Comparison of ENCODE assay signal across 8 cellular contexts in genomic region chr2:60556998-60557955, GRCh38. TPM values are rescaled to one million over a fixed set of nuclear protein-coding genes. Genes with fewer than 3 reads are reported as not detected.
DNase-seq lines count a peak whose midpoint lies in the region; ATAC-seq, FAIRE-seq and TF ChIP-seq lines count a peak whose summit lies in the region.

No MANE protein-coding gene starts in this region.

- TF ChIP-seq CTCF in HepG2 (CRISPR knock-in tag; IDR thresholded peaks at IDR 0.05) = no peak
- no peak for TF ChIP-seq CTCF in right lobe of liver (IDR thresholded peaks at IDR 0.05)

- POLR2A ChIA-PET in HepG2 (lab: Yijun Ruan, JAX) = no interaction called here

- H3K36me3 ChIP-seq in HepG2 (replicated peaks in 1 of 2; ENCODE audit: control insufficient read depth in 1 of 2, insufficient read depth in 2 of 2, low read length in 2 of 2) (no peaks in the 10 kb centered on the region), right lobe of liver (no peaks in the 10 kb centered on the region), SK-N-MC (ENCODE audit: insufficient read depth, low read length) (no peaks in the 10 kb centered on the region), iPS DF 6.9 (ENCODE audit: control insufficient read depth, insufficient read depth, low read length) (no peaks in the 10 kb centered on the region)

- BruUV-seq in HepG2 (replicated peaks; lab: Mats Ljungman, UMichigan) = no TSS peak

- 24% methylated on average over 28 of the region's 28 CpGs for WGBS in HepG2 (ENCODE audit: low lambda C conversion rate)
- 3% methylated on average over 28 of the region's 28 CpGs for WGBS in right lobe of liver (ENCODE audit: insufficient coverage, low coverage, low lambda C conversion rate, missing lambda C conversion rate)
- WGBS in iPS DF 6.9 (ENCODE audit: insufficient coverage, insufficient read length) = no CpG with 5 or more reads among the region's 28 CpGs

- H3K4me1 ChIP-seq in HepG2 (ENCODE audit: insufficient read depth, low read length) (peaks cover 18% of the 10 kb centered on the region), right lobe of liver (peaks cover 0 to 36% (median 2%) of the 10 kb centered on the region in 4 donors), iPS DF 6.9 (ENCODE audit: control insufficient read depth, insufficient read depth, low read length) (0 out of 2 replicates have a peak, but pooled peaks cover 1% of the 10 kb centered on the region)

- H3K4me2 ChIP-seq in HepG2 (ENCODE audit: low read depth, low read length) = no peak overlapping the region

- no peak for TF ChIP-seq POLR2A in HepG2 (IDR thresholded peaks at IDR 0.05; ENCODE audit: insufficient read depth in 1 of 2, low read depth in 2 of 2, low read length in 2 of 2)
- no peak for TF ChIP-seq POLR2A in right lobe of liver (IDR thresholded peaks at IDR 0.05)

- TF ChIP-seq RAD21 in HepG2 (CRISPR knock-in tag; IDR thresholded peaks at IDR 0.05) = no peak

- H3K9ac ChIP-seq in HepG2 (ENCODE audit: insufficient read depth, low read depth, low read length) (no peak overlapping the region), SK-N-MC (ENCODE audit: insufficient read length) (no peak overlapping the region)

- no peaks in the 10 kb centered on the region for H3K9me3 ChIP-seq in HepG2 (ENCODE audit: low read length)
- H3K9me3 ChIP-seq in right lobe of liver = no peaks in the 10 kb centered on the region
- H3K9me3 ChIP-seq in SK-N-MC (ENCODE audit: low read depth, low read length) = no peaks in the 10 kb centered on the region
- no peaks in the 10 kb centered on the region for H3K9me3 ChIP-seq in iPS DF 6.9 (ENCODE audit: control insufficient read depth, insufficient read depth, low read length)

- DNase-seq in HepG2 (ENCODE audit: low spot score) = no peak
- no peak for DNase-seq in right lobe of liver
- no peak for DNase-seq in SK-N-MC (ENCODE audit: low read depth, low spot score)
- DNase-seq in iPS DF 6.9 (ENCODE audit: low read depth, low spot score) = no peak
- DNase-seq in T1000 (lab: John Stamatoyannopoulos, UW) = no peak
- no peak for DNase-seq in EL
- DNase-seq in T-helper 9 cell = no peak

- H3K4me3 ChIP-seq in HepG2 (replicated peaks in 1 of 3; ENCODE audit: insufficient read depth in 1 of 3, low read depth in 2 of 3, low read length in 3 of 3) (no peak overlapping the region), right lobe of liver (no peak overlapping the region), SK-N-MC (peak overlapping the region; percentile 64), iPS DF 6.9 (ENCODE audit: low read length) (peak overlapping the region; percentile 15; the same call in 1 of the 2 replicates)

- CTCF ChIA-PET in HepG2 (lab: Yijun Ruan, JAX; ENCODE audit: low intra/inter-chr PET ratio, low total read pairs) = no interaction called here

- TF ChIP-seq EP300 in HepG2 (IDR thresholded peaks at IDR 0.05; ENCODE audit: low read depth in 2 of 2, low read length in 2 of 2) (no peak), HepG2 (CRISPR knock-in tag; IDR thresholded peaks at IDR 0.05; ENCODE audit: borderline replicate concordance) (no peak)

- H2AFZ ChIP-seq in HepG2 (ENCODE audit: low read length) = no peak overlapping the region

- ATAC-seq in HepG2 (no peak), right lobe of liver (no peak), HG03108 (IDR thresholded peaks at IDR 0.05; ENCODE audit: unreplicated experiment) (no peak)

- H3K27ac ChIP-seq in HepG2 (ENCODE audit: extremely low read length, insufficient read depth, low read length) (no peak overlapping the region), right lobe of liver (no peak overlapping the region), SK-N-MC (no peak overlapping the region), iPS DF 6.9 (ENCODE audit: low read length) (no peak overlapping the region)

- in situ Hi-C loops in HepG2 (cut with HindIII; ENCODE audit: extremely low pct_ligation_motif_present, low pct_unique_long_range_greater_than_20kb) = no loop called here

- H3K79me2 ChIP-seq in HepG2 (ENCODE audit: insufficient read depth, low read length) = no peaks in the 10 kb centered on the region

- peaks cover 12 to 50% of the 10 kb centered on the region in 2 experiments for H3K27me3 ChIP-seq in HepG2 (ENCODE audit: control insufficient read depth in 1 of 2, insufficient read depth in 2 of 2, low read length in 2 of 2)
- peaks cover 0 to 23% of the 10 kb centered on the region in 2 donors for H3K27me3 ChIP-seq in right lobe of liver
- H3K27me3 ChIP-seq in iPS DF 6.9 (ENCODE audit: control insufficient read depth, insufficient read depth, low read length) = no peaks in the 10 kb centered on the region

- H4K20me1 ChIP-seq in HepG2 (ENCODE audit: insufficient read depth, low read length) = peaks cover 4% of the 10 kb centered on the region; the same call in 1 of the 2 replicates

- FAIRE-seq in HepG2 (lab: Jason Lieb, UNC) = no peak

- intact Hi-C loops in HepG2 (cut with micrococcal nuclease; ENCODE audit: unreplicated experiment) (no loop called here), right lobe of liver (cut with DNase I) (loop anchor here in 1 of 2 donors (10.0 kb wide), 1 partner anchor 1262 kb away; no protein-coding TSS in a partner anchor)

TF ChIP-seq in HepG2, 621 proteins besides CTCF, POLR2A, EP300 and RAD21:
- 0 out of 2 replicates have a peak, but pooled peaks have one; percentile 2 for TF ChIP-seq CREB1 (IDR thresholded peaks at IDR 0.05)
- TF ChIP-seq CREB1 (CRISPR knock-in tag; IDR thresholded peaks at IDR 0.05) = no peak
- no peak for TF ChIP-seq PBX2 (CRISPR knock-in tag; IDR thresholded peaks at IDR 0.05)

RNA-seq across cellular contexts. Expression of gene BCL11A, which starts 3.8 kb away (rescaled TPM):
- total RNA-seq in HepG2 (2016; rRNA removed; fragmentation: Illumina TruSeq; extraction: Trizol) (not detected in 2 replicates), right lobe of liver (under 1 TPM; 0.06 to 0.80 (median 0.37) TPM)
- not detected in 2 replicates for total RNA-seq in HepG2 (2016; cell fraction: cytosol; rRNA removed; fragmentation: Illumina TruSeq; extraction: Trizol; ENCODE audit: low read depth)
- total RNA-seq in HepG2 (2016; cell fraction: insoluble cytoplasmic fraction; rRNA removed; fragmentation: Illumina TruSeq; extraction: Trizol) = not detected in 2 replicates
- total RNA-seq in HepG2 (2016; cell fraction: membrane; rRNA removed; fragmentation: Illumina TruSeq; extraction: Trizol) = not detected in 2 replicates
- not detected in 2 replicates for total RNA-seq in HepG2 (2016; cell fraction: nucleus; rRNA removed; fragmentation: Illumina TruSeq; extraction: Trizol)
- polyA plus RNA-seq in HepG2 (2011; rRNA removed) = not detected in 2 replicates
- not detected in 2 replicates for polyA plus RNA-seq in HepG2 (2011; cell fraction: cytosol; rRNA removed)
- polyA plus RNA-seq in HepG2 (2011; cell fraction: nucleus; rRNA removed) = 0.05 TPM in 1 of 2 replicates, not detected in the other
- polyA plus RNA-seq in HepG2 (2012) = not detected in 2 replicates
- not detected in 2 replicates for polyA plus RNA-seq in HepG2 (2016; cell fraction: cytosol; fragmentation: Illumina TruSeq; extraction: Trizol; ENCODE audit: low read depth)
- polyA plus RNA-seq in HepG2 (2016; cell fraction: insoluble cytoplasmic fraction; fragmentation: Illumina TruSeq; extraction: Trizol; ENCODE audit: low read depth) = not detected in 2 replicates
- not detected in 2 replicates for polyA plus RNA-seq in HepG2 (2016; cell fraction: membrane; fragmentation: Illumina TruSeq; extraction: Trizol; ENCODE audit: low read depth)
- polyA plus RNA-seq in HepG2 (2016; cell fraction: nucleus; fragmentation: Illumina TruSeq; extraction: Trizol; ENCODE audit: insufficient read depth, low read depth) = not detected in 2 replicates
- 0.07 TPM in 1 of 2 replicates, not detected in the other for polyA minus RNA-seq in HepG2 (2011; rRNA and poly(A)+ RNA removed; ENCODE audit: low replicate concordance)
- not detected in 2 replicates for polyA minus RNA-seq in HepG2 (2011; cell fraction: cytosol; rRNA and poly(A)+ RNA removed)
- polyA minus RNA-seq in HepG2 (2011; cell fraction: nucleus; rRNA and poly(A)+ RNA removed) = not detected in 2 replicates

Comparison
In these comparisons a context has a peak if more than half of its experiments do, and no peak if none do; other contexts are left out.
1. H3K4me3 ChIP-seq: peak in SK-N-MC (single experiment) and iPS DF 6.9 (single experiment); none in HepG2 (0 of 3) and right lobe of liver (0 of 3).